Comparison of ENCODE assay signal across 8 cellular contexts in the genomic region with DNA sequence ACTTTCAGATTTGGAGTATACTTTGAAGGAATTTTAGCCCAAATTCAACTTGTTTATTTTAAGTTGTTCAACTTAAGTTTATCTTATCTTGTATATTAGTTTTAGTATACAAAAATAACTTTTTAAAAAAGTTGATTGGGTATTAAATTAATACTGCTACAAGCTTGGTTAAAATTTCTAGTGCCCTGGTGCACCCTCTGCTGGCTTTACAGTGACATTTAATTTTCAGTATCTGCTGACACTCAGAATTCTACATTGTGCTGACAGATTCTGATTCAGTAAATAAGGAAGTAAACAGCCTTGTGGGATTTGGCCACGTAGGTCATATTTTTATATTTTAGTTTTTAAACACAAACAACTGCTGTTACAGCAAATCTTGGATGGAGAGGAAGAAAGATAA. TPM values are rescaled to one million over a fixed set of nuclear protein-coding genes. Genes with fewer than 3 reads are reported as not detected.
DNase-seq lines count a peak whose midpoint lies in the region; ATAC-seq and TF ChIP-seq lines count a peak whose summit lies in the region.

No MANE protein-coding gene starts in this region.

- H3K27me3 ChIP-seq in neural progenitor cell, result peaks cover 21% of the 10 kb centered on the region

- H3K36me3 ChIP-seq in neural progenitor cell, result peaks cover 4% of the 10 kb centered on the region

- H3K9me3 Mint-ChIP-seq in activated T-cell treated with anti-CD3 and anti-CD28 coated beads, Interleukin-2, amount 50 U/mL, for 72 hours, result peaks cover 0 to 1% of the 10 kb centered on the region in 2 donors
- peaks cover 9% of the 10 kb centered on the region for H3K9me3 Mint-ChIP-seq in chondrocyte (ENCODE audit: low read depth)
- H3K9me3 Mint-ChIP-seq in neural progenitor cell, result no peaks in the 10 kb centered on the region
- no peaks in the 10 kb centered on the region for H3K9me3 Mint-ChIP-seq in stimulated activated memory B cell treated with anti-CD40 and anti-IgM and Interleukin-4, amounts not matched to agents 10 μg/mL and 1 μg/mL and 100 μg/mL, for 72 hours

- H3K36me3 Mint-ChIP-seq in activated T-cell treated with anti-CD3 and anti-CD28 coated beads, Interleukin-2, amount 50 U/mL, for 72 hours (ENCODE audit: insufficient read depth in 2 of 2), result peaks cover 0 to 4% of the 10 kb centered on the region in 2 donors
- H3K36me3 Mint-ChIP-seq in chondrocyte (ENCODE audit: low read depth) (no peaks in the 10 kb centered on the region), neural progenitor cell (no peaks in the 10 kb centered on the region)
- H3K36me3 Mint-ChIP-seq in stimulated activated memory B cell treated with anti-CD40 and anti-IgM and Interleukin-4, amounts not matched to agents 10 μg/mL and 1 μg/mL and 100 μg/mL, for 72 hours, result no peaks in the 10 kb centered on the region

- H3F3A ChIP-seq in neural progenitor cell (ENCODE audit: low read depth), result no peaks in the 10 kb centered on the region

- peak; percentile 77 for TF ChIP-seq CTCF in chondrocyte (IDR thresholded peaks at IDR 0.05)
- TF ChIP-seq CTCF in neural progenitor cell (IDR thresholded peaks at IDR 0.05), result peak; percentile 55

- H3K79me2 ChIP-seq in neural progenitor cell (ENCODE audit: low read depth), result no peaks in the 10 kb centered on the region

- no peak for DNase-seq in activated T-cell treated with anti-CD3 and anti-CD28 coated beads, Interleukin-2, amount 50 U/mL, for 72 hours
- DNase-seq in activated T-cell treated with anti-CD3 and anti-CD28 coated beads for 4 hours, result no peak
- DNase-seq in NCI-H69 (lab: John Stamatoyannopoulos, UW), result peak; percentile 21
- no peak for DNase-seq in chondrocyte (ENCODE audit: low spot score)
- peak; percentile 14 for DNase-seq in neural progenitor cell (ENCODE audit: low spot score)
- no peak for DNase-seq in islet precursor cell

- H3K27ac Mint-ChIP-seq in activated T-cell treated with anti-CD3 and anti-CD28 coated beads, Interleukin-2, amount 50 U/mL, for 72 hours, result peak overlapping the region; percentile 57
- H3K27ac Mint-ChIP-seq in chondrocyte (ENCODE audit: unreplicated experiment) (no peak overlapping the region), neural progenitor cell (no peak overlapping the region)
- no peak overlapping the region for H3K27ac Mint-ChIP-seq in stimulated activated memory B cell treated with anti-CD40 and anti-IgM and Interleukin-4, amounts not matched to agents 10 μg/mL and 1 μg/mL and 100 μg/mL, for 72 hours

- no peak overlapping the region for H2AFZ ChIP-seq in neural progenitor cell (replicated peaks)

- H4K20me1 ChIP-seq in neural progenitor cell (ENCODE audit: low read depth), result no peaks in the 10 kb centered on the region

- H3K4me3 Mint-ChIP-seq in activated T-cell treated with anti-CD3 and anti-CD28 coated beads, Interleukin-2, amount 50 U/mL, for 72 hours, result peak overlapping the region in 1 of 2 donors; percentile 60
- no peak overlapping the region for H3K4me3 Mint-ChIP-seq in chondrocyte (ENCODE audit: unreplicated experiment)
- H3K4me3 Mint-ChIP-seq in neural progenitor cell, result no peak overlapping the region
- H3K4me3 Mint-ChIP-seq in stimulated activated memory B cell treated with anti-CD40 and anti-IgM and Interleukin-4, amounts not matched to agents 10 μg/mL and 1 μg/mL and 100 μg/mL, for 72 hours, result no peak overlapping the region

- H3K27ac ChIP-seq in neural progenitor cell, result no peak overlapping the region

- no peak overlapping the region for H3K9ac ChIP-seq in neural progenitor cell

- H3K4me3 ChIP-seq in neural progenitor cell, result no peak overlapping the region

- H3K4me1 ChIP-seq in neural progenitor cell, result peaks cover 9% of the 10 kb centered on the region

- H3K9me3 ChIP-seq in neural progenitor cell (ENCODE audit: low read depth), result peaks cover 6% of the 10 kb centered on the region

- H3K4me1 Mint-ChIP-seq in activated T-cell treated with anti-CD3 and anti-CD28 coated beads, Interleukin-2, amount 50 U/mL, for 72 hours (ENCODE audit: low read depth), result peaks cover 6% of the 10 kb centered on the region
- H3K4me1 Mint-ChIP-seq in chondrocyte (ENCODE audit: low read depth) (peaks cover 3% of the 10 kb centered on the region), neural progenitor cell (peaks cover 14% of the 10 kb centered on the region)
- no peaks in the 10 kb centered on the region for H3K4me1 Mint-ChIP-seq in stimulated activated memory B cell treated with anti-CD40 and anti-IgM and Interleukin-4, amounts not matched to agents 10 μg/mL and 1 μg/mL and 100 μg/mL, for 72 hours

- no peak overlapping the region for H3K4me2 ChIP-seq in neural progenitor cell

- no peak for ATAC-seq in activated T-cell treated with anti-CD3 and anti-CD28 coated beads, Interleukin-2, amount 50 U/mL, for 72 hours (replicated peaks in 1 of 2)
- no peak for ATAC-seq in GM18858 (IDR thresholded peaks at IDR 0.05; ENCODE audit: unreplicated experiment)
- no peak for ATAC-seq in stimulated activated memory B cell treated with anti-CD40 and anti-IgM and Interleukin-4, amounts not matched to agents 10 μg/mL and 1 μg/mL and 100 μg/mL, for 72 hours

- H3K27me3 Mint-ChIP-seq in activated T-cell treated with anti-CD3 and anti-CD28 coated beads, Interleukin-2, amount 50 U/mL, for 72 hours (ENCODE audit: low read depth), result peaks cover 61% of the 10 kb centered on the region
- H3K27me3 Mint-ChIP-seq in chondrocyte (ENCODE audit: low read depth) (no peaks in the 10 kb centered on the region), neural progenitor cell (ENCODE audit: insufficient read depth, low read depth) (peaks cover 6% of the 10 kb centered on the region)
- H3K27me3 Mint-ChIP-seq in stimulated activated memory B cell treated with anti-CD40 and anti-IgM and Interleukin-4, amounts not matched to agents 10 μg/mL and 1 μg/mL and 100 μg/mL, for 72 hours, result no peaks in the 10 kb centered on the region

RNA-seq across cellular contexts. Expression of a gene that starts 2.9 kb away (rescaled TPM):
- total RNA-seq in activated T-cell treated with anti-CD3 and anti-CD28 coated beads, Interleukin-2, amount 50 U/mL, for 72 hours, result 1 to 10 TPM; 2.2 to 4.3 TPM
- total RNA-seq in chondrocyte, result 0.65 to 1.1 TPM (median 0.85 TPM) in 3 replicates
- total RNA-seq in neural progenitor cell (ENCODE audit: low replicate concordance), result 6.8 and 7.4 TPM in 2 replicates

Comparison
In these comparisons a context has a peak if more than half of its experiments do, and no peak if none do; other contexts are left out.
1. DNase-seq: peak in NCI-H69 (single experiment) and neural progenitor cell (single experiment); none in activated T-cell treated with anti-CD3 and anti-CD28 coated beads, Interleukin-2, amount 50 U/mL, for 72 hours (0 of 2), activated T-cell treated with anti-CD3 and anti-CD28 coated beads for 4 hours (single experiment), chondrocyte (single experiment) and islet precursor cell (single experiment).